Comparison of ENCODE assay signal across 10 cellular contexts in the genomic region with DNA sequence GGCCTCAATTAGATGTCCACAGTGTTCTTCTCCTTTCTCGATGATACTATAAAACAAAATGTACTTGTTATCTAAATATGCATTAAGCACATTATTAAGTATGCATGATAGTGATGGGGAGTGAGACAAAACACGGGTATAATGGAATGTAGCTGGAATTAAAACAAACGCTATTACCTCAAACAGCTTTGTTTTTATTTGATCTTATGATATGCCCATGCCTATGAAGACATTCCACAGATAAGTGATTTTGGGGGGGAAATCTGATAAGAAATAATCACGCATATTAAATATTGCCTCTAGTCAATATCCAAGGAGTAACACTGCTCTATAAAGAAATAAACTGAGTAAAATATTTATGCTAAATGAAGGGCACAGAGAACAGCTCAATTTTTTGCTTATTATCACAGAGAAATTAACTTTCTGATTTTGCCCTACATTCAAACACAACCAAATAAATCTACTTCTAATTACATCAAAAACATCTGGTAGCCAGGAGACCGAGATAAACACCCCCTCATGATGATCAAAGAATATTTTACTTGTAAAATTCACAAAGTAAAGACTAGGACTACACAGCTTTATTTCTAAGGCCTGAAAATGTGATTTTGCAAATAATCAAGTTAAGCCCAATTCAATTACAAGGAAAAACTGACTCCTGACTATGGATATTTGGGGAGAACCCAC. TPM values are rescaled to one million over a fixed set of nuclear protein-coding genes. Genes with fewer than 3 reads are reported as not detected.
DNase-seq lines count a peak whose midpoint lies in the region; ATAC-seq and TF ChIP-seq lines count a peak whose summit lies in the region.
"Had no signal": no experiment of that assay in that cellular context is flagged by ENCODE, and none has a peak within 500 bp of the region (broad histone marks: within the 10 kb centered on the region; RNA-seq: fewer than 3 reads in every experiment).

No MANE protein-coding gene starts in this region.

- no peak overlapping the region for H2AFZ ChIP-seq in hepatocyte

- H4K20me1 ChIP-seq in hepatocyte (ENCODE audit: insufficient read depth, poor library complexity, severe bottlenecking) = no peaks in the 10 kb centered on the region

- no peak for DNase-seq in activated T-cell treated with anti-CD3 and anti-CD28 coated beads, Interleukin-2, amount 50 U/mL, for 72 hours
- DNase-seq in activated T-cell treated with anti-CD3 and anti-CD28 coated beads, Interleukin-2, amount 50 U/mL, for 1 hour = no peak
- no peak for DNase-seq in T-helper 17 cell
- no peak for DNase-seq in hepatocyte (ENCODE audit: low spot score)
- DNase-seq in NCI-H748 (lab: John Stamatoyannopoulos, UW; ENCODE audit: unreplicated experiment) = no peak
- DNase-seq in NCI-H1694 treated with DMSO at 0.1 percent for 48 hours (lab: John Stamatoyannopoulos, UW) = no peak
- no peak for DNase-seq in NCI-H2227 treated with DMSO at 0.1 percent for 48 hours (lab: John Stamatoyannopoulos, UW)
- DNase-seq: KBM-7 had no signal

- H3K9me3 Mint-ChIP-seq in activated T-cell treated with anti-CD3 and anti-CD28 coated beads, Interleukin-2, amount 50 U/mL, for 72 hours = no peaks in the 10 kb centered on the region
- no peaks in the 10 kb centered on the region for H3K9me3 Mint-ChIP-seq in stimulated activated memory B cell treated with anti-CD40 and anti-IgM and Interleukin-4, amounts not matched to agents 10 μg/mL and 1 μg/mL and 100 μg/mL, for 72 hours

- no peak overlapping the region for H3K4me3 ChIP-seq in hepatocyte
- H3K4me3 ChIP-seq: lung had no signal

- H3K4me3 Mint-ChIP-seq in activated T-cell treated with anti-CD3 and anti-CD28 coated beads, Interleukin-2, amount 50 U/mL, for 72 hours = peak overlapping the region; percentile 89 to 93
- H3K4me3 Mint-ChIP-seq in T-helper 17 cell = peak overlapping the region; percentile 93
- peak overlapping the region; percentile 83 for H3K4me3 Mint-ChIP-seq in stimulated activated memory B cell treated with anti-CD40 and anti-IgM and Interleukin-4, amounts not matched to agents 10 μg/mL and 1 μg/mL and 100 μg/mL, for 72 hours

- H3K27ac Mint-ChIP-seq in activated T-cell treated with anti-CD3 and anti-CD28 coated beads, Interleukin-2, amount 50 U/mL, for 72 hours = peak overlapping the region; percentile 97
- H3K27ac Mint-ChIP-seq in T-helper 17 cell = peak overlapping the region; percentile 97
- H3K27ac Mint-ChIP-seq in stimulated activated memory B cell treated with anti-CD40 and anti-IgM and Interleukin-4, amounts not matched to agents 10 μg/mL and 1 μg/mL and 100 μg/mL, for 72 hours = peak overlapping the region; percentile 84

- peak overlapping the region; percentile 89 for H3K4me2 ChIP-seq in hepatocyte

- no peaks in the 10 kb centered on the region for H3K9me2 ChIP-seq in hepatocyte (replicated peaks; ENCODE audit: insufficient read depth)

- WGBS in hepatocyte (ENCODE audit: low lambda C conversion rate, missing lambda C conversion rate) = 61% methylated on average over 5 of the region's 5 CpGs

- H3K27ac ChIP-seq in hepatocyte = peak overlapping the region; percentile 90

- peaks cover 30% of the 10 kb centered on the region for H3K79me2 ChIP-seq in hepatocyte

- H3K4me1 Mint-ChIP-seq in activated T-cell treated with anti-CD3 and anti-CD28 coated beads, Interleukin-2, amount 50 U/mL, for 72 hours (ENCODE audit: low read depth) = peaks cover 45% of the 10 kb centered on the region
- peaks cover 34% of the 10 kb centered on the region for H3K4me1 Mint-ChIP-seq in T-helper 17 cell
- peaks cover 38% of the 10 kb centered on the region for H3K4me1 Mint-ChIP-seq in stimulated activated memory B cell treated with anti-CD40 and anti-IgM and Interleukin-4, amounts not matched to agents 10 μg/mL and 1 μg/mL and 100 μg/mL, for 72 hours

- H3K27me3 ChIP-seq in hepatocyte = no peaks in the 10 kb centered on the region

- H3K9me3 ChIP-seq in T-helper 17 cell (ENCODE audit: control insufficient read depth, low read length, poor library complexity, severe bottlenecking) = no peaks in the 10 kb centered on the region
- H3K9me3 ChIP-seq in hepatocyte (ENCODE audit: low read depth) = no peaks in the 10 kb centered on the region

- peaks cover 7 to 11% of the 10 kb centered on the region in 2 donors for H3K36me3 Mint-ChIP-seq in activated T-cell treated with anti-CD3 and anti-CD28 coated beads, Interleukin-2, amount 50 U/mL, for 72 hours (ENCODE audit: insufficient read depth in 2 of 2)
- H3K36me3 Mint-ChIP-seq in T-helper 17 cell (ENCODE audit: low read depth) = no peaks in the 10 kb centered on the region
- peaks cover 35% of the 10 kb centered on the region for H3K36me3 Mint-ChIP-seq in stimulated activated memory B cell treated with anti-CD40 and anti-IgM and Interleukin-4, amounts not matched to agents 10 μg/mL and 1 μg/mL and 100 μg/mL, for 72 hours

- H3K4me1 ChIP-seq in hepatocyte (ENCODE audit: insufficient read depth) = peaks cover 5% of the 10 kb centered on the region

- no peak for TF ChIP-seq CTCF in hepatocyte (IDR thresholded peaks at IDR 0.05; ENCODE audit: poor library complexity)

- H3K27me3 Mint-ChIP-seq in activated T-cell treated with anti-CD3 and anti-CD28 coated beads, Interleukin-2, amount 50 U/mL, for 72 hours (ENCODE audit: low read depth) = no peaks in the 10 kb centered on the region
- H3K27me3 Mint-ChIP-seq in T-helper 17 cell = no peaks in the 10 kb centered on the region
- no peaks in the 10 kb centered on the region for H3K27me3 Mint-ChIP-seq in stimulated activated memory B cell treated with anti-CD40 and anti-IgM and Interleukin-4, amounts not matched to agents 10 μg/mL and 1 μg/mL and 100 μg/mL, for 72 hours

- ATAC-seq in activated T-cell treated with anti-CD3 and anti-CD28 coated beads, Interleukin-2, amount 50 U/mL, for 72 hours (replicated peaks in 1 of 2) = no peak
- ATAC-seq in T-helper 17 cell = no peak
- ATAC-seq in stimulated activated memory B cell treated with anti-CD40 and anti-IgM and Interleukin-4, amounts not matched to agents 10 μg/mL and 1 μg/mL and 100 μg/mL, for 72 hours = no peak

- peaks cover 3% of the 10 kb centered on the region for H3K36me3 ChIP-seq in hepatocyte (replicated peaks; ENCODE audit: insufficient read depth, low read depth)

RNA-seq across cellular contexts. Expression of a gene that starts 1.9 kb away (rescaled TPM):
- 10 to 100 TPM; 58.5 to 63.9 TPM for total RNA-seq in activated T-cell treated with anti-CD3 and anti-CD28 coated beads, Interleukin-2, amount 50 U/mL, for 72 hours
- total RNA-seq in T-helper 17 cell (10 to 100 TPM; 26.8 to 28.9 TPM), hepatocyte (27.0 and 28.3 TPM in 2 replicates)
- polyA plus RNA-seq in hepatocyte = 80.7 and 87.2 TPM in 2 replicates

RNA-seq across cellular contexts. Expression of a gene that starts 14.9 kb away (rescaled TPM):
- total RNA-seq in activated T-cell treated with anti-CD3 and anti-CD28 coated beads, Interleukin-2, amount 50 U/mL, for 72 hours = 1 to 10 TPM; 6.6 to 7.2 TPM
- total RNA-seq in T-helper 17 cell (1 to 10 TPM; 4.2 to 4.3 TPM), hepatocyte (2.7 and 3.9 TPM in 2 replicates)
- polyA plus RNA-seq in hepatocyte = 1.2 and 1.6 TPM in 2 replicates

RNA-seq across cellular contexts. Expression of a gene that starts 27.5 kb away (rescaled TPM):
- total RNA-seq in activated T-cell treated with anti-CD3 and anti-CD28 coated beads, Interleukin-2, amount 50 U/mL, for 72 hours = under 1 TPM; 0.30 to 0.41 TPM
- total RNA-seq in T-helper 17 cell = 1 to 10 TPM in 1 of 2 donors, under 1 TPM in 1; 0.63 to 2.7 TPM
- 1.4 and 2.3 TPM in 2 replicates for total RNA-seq in hepatocyte
- 0.77 TPM in 1 of 2 replicates, not detected in the other for polyA plus RNA-seq in hepatocyte
